25 cellular contexts compared by ENCODE assay signal in genomic region chrX:104324871-104325585, GRCh38.
DNase-seq lines count a peak whose midpoint lies in the region; ATAC-seq, FAIRE-seq and TF ChIP-seq lines count a peak whose summit lies in the region.
"Had no signal": no experiment of that assay in that cellular context is flagged by ENCODE, and none has a peak within 500 bp of the region (broad histone marks: within the 10 kb centered on the region; RNA-seq: fewer than 3 reads in every experiment).

No MANE protein-coding gene starts in this region.

- ATAC-seq in HG02840 (IDR thresholded peaks at IDR 0.05; ENCODE audit: low FRiP score, unreplicated experiment) (no peak), psoas muscle (no peak)
- ATAC-seq: activated naive CD8-positive, alpha-beta T cell treated with anti-CD3 and anti-CD28 coated beads, Interleukin-2, amount 50 U/mL, for 24 hours; lower lobe of right lung had no signal

- H3K27me3 ChIP-seq in astrocyte (ENCODE audit: insufficient read depth, low read length) (no peaks in the 10 kb centered on the region), psoas muscle (ENCODE audit: insufficient read depth in 3 of 3, low read length in 2 of 3) (peaks cover 0 to 11% (median 0%) of the 10 kb centered on the region in 3 donors), stomach (no peaks in the 10 kb centered on the region)
- H3K27me3 ChIP-seq: neutrophil had no signal

- DNase-seq in Calu3 = no peak
- DNase-seq in HT-29 (ENCODE audit: low spot score) = peak; percentile 45
- peak; percentile 40 for DNase-seq in astrocyte (ENCODE audit: low read depth)
- peak; percentile 5 for DNase-seq in kidney glomerular epithelial cell (lab: John Stamatoyannopoulos, UW)
- DNase-seq in psoas muscle = no peak
- DNase-seq in stomach = no peak
- no peak for DNase-seq in ecto neural progenitor cell (ENCODE audit: low spot score)
- DNase-seq: ACHN; activated CD4-positive, alpha-beta T cell treated with anti-CD3 and anti-CD28 coated beads for 1 hour; activated gamma-delta T cell; activated naive CD8-positive, alpha-beta T cell treated with anti-CD3 and anti-CD28 coated beads, Interleukin-2, amount 50 U/mL, for 24 hours; DND-41; effector memory CD4-positive, alpha-beta T cell; esophagus squamous epithelium; kidney; lower lobe of right lung; NCI-H1694; NCI-H526 treated with DMSO at 0.1 percent for 48 hours; stimulated activated CD4-positive, alpha-beta T cell treated with anti-CD3 and anti-CD28 coated beads, Interleukin-2, amount 100 ng/mL, for 24 hours had no signal

- H3K9me3 Mint-ChIP-seq in Calu3 (ENCODE audit: low read depth, unreplicated experiment) (peaks cover 7% of the 10 kb centered on the region), astrocyte (ENCODE audit: unreplicated experiment) (no peaks in the 10 kb centered on the region)
- H3K9me3 Mint-ChIP-seq: activated naive CD8-positive, alpha-beta T cell treated with anti-CD3 and anti-CD28 coated beads, Interleukin-2, amount 50 U/mL, for 24 hours had no signal

- H3K9me3 ChIP-seq in astrocyte (ENCODE audit: insufficient read depth, low read depth, low read length) = no peaks in the 10 kb centered on the region
- no peaks in the 10 kb centered on the region for H3K9me3 ChIP-seq in psoas muscle
- H3K9me3 ChIP-seq in stomach = no peaks in the 10 kb centered on the region
- H3K9me3 ChIP-seq: esophagus squamous epithelium, lower lobe of right lung, neutrophil had no signal

- CTCF ChIA-PET in Calu3 (lab: Charles Lee) = interaction anchor here (1.6 kb wide), 1 partner anchor 11 kb away, joined by 11 read pairs; no protein-coding TSS in a partner anchor

- no peaks in the 10 kb centered on the region for H3K79me2 ChIP-seq in astrocyte (ENCODE audit: insufficient read depth, low read length)

- peaks cover 9% of the 10 kb centered on the region for H3K4me1 ChIP-seq in astrocyte (ENCODE audit: insufficient read depth, low read length)
- no peaks in the 10 kb centered on the region for H3K4me1 ChIP-seq in psoas muscle
- H3K4me1 ChIP-seq in stomach = no peaks in the 10 kb centered on the region
- H3K4me1 ChIP-seq: esophagus squamous epithelium, lower lobe of right lung had no signal

- H3K27ac ChIP-seq in astrocyte (ENCODE audit: low read depth, low read length) (no peak overlapping the region), psoas muscle (no peak overlapping the region), stomach (no peak overlapping the region)
- H3K27ac ChIP-seq: esophagus squamous epithelium, lower lobe of right lung, neutrophil had no signal

- 73 to 81% (median 74%) methylated on average over 7 of the region's 7 CpGs for WGBS in psoas muscle, 3 donors
- 70 to 86% (median 79%) methylated on average over 7 of the region's 7 CpGs for WGBS in stomach, 5 donors

- H3K4me1 Mint-ChIP-seq in Calu3 (ENCODE audit: low read depth, unreplicated experiment) (peaks cover 31% of the 10 kb centered on the region), astrocyte (ENCODE audit: low read depth, unreplicated experiment) (peaks cover 17% of the 10 kb centered on the region)
- H3K4me1 Mint-ChIP-seq: activated naive CD8-positive, alpha-beta T cell treated with anti-CD3 and anti-CD28 coated beads, Interleukin-2, amount 50 U/mL, for 24 hours had no signal

- no peaks in the 10 kb centered on the region for H3K36me3 ChIP-seq in astrocyte (ENCODE audit: insufficient read depth, low read length)
- H3K36me3 ChIP-seq in psoas muscle (ENCODE audit: insufficient read depth in 1 of 2, low read depth in 1 of 2) = no peaks in the 10 kb centered on the region
- no peaks in the 10 kb centered on the region for H3K36me3 ChIP-seq in stomach
- H3K36me3 ChIP-seq: esophagus squamous epithelium, lower lobe of right lung, neutrophil had no signal

- H3K9ac ChIP-seq in astrocyte (ENCODE audit: low read length) = no peak overlapping the region

- H3K27ac Mint-ChIP-seq in Calu3 (ENCODE audit: unreplicated experiment) (peak overlapping the region; percentile 83), astrocyte (ENCODE audit: unreplicated experiment) (peak overlapping the region; percentile 95)
- H3K27ac Mint-ChIP-seq: activated naive CD8-positive, alpha-beta T cell treated with anti-CD3 and anti-CD28 coated beads, Interleukin-2, amount 50 U/mL, for 24 hours; brain; type B pancreatic cell had no signal

- peak; percentile 97 for FAIRE-seq in astrocyte (lab: Jason Lieb, UNC)
- FAIRE-seq: kidney, TTC549 had no signal

- no peak for TF ChIP-seq POLR2A in stomach (IDR thresholded peaks at IDR 0.05)

- BruUV-seq in Calu3 (replicated peaks; lab: Mats Ljungman, UMichigan) = no TSS peak

- H3K4me2 ChIP-seq in astrocyte (ENCODE audit: low read length) = peak overlapping the region; percentile 40
- H3K4me2 ChIP-seq: smooth muscle cell had no signal

- TF ChIP-seq CTCF in Calu3 (IDR thresholded peaks at IDR 0.05; ENCODE audit: unreplicated experiment) = no peak
- no peak for TF ChIP-seq CTCF in astrocyte (IDR thresholded peaks at IDR 0.05; ENCODE audit: insufficient read depth, low read depth, low read length)
- TF ChIP-seq CTCF in psoas muscle (IDR thresholded peaks at IDR 0.05) = no peak
- no peak for TF ChIP-seq CTCF in stomach (IDR thresholded peaks at IDR 0.05)

- H3K4me3 ChIP-seq in astrocyte (ENCODE audit: insufficient read depth, low read depth, low read length) (no peak overlapping the region), psoas muscle (no peak overlapping the region), stomach (no peak overlapping the region)
- H3K4me3 ChIP-seq: esophagus squamous epithelium, lower lobe of right lung, smooth muscle cell had no signal

- TF ChIP-seq EP300 in stomach (IDR thresholded peaks at IDR 0.05) = no peak

- no peak overlapping the region for H2AFZ ChIP-seq in astrocyte (ENCODE audit: low read depth, low read length)

- H4K20me1 ChIP-seq in astrocyte (ENCODE audit: insufficient read depth, low read length) = no peaks in the 10 kb centered on the region

- peak overlapping the region; percentile 3 for H3K4me3 Mint-ChIP-seq in Calu3 (ENCODE audit: low read depth, unreplicated experiment)
- no peak overlapping the region for H3K4me3 Mint-ChIP-seq in astrocyte (ENCODE audit: unreplicated experiment)
- H3K4me3 Mint-ChIP-seq: activated naive CD8-positive, alpha-beta T cell treated with anti-CD3 and anti-CD28 coated beads, Interleukin-2, amount 50 U/mL, for 24 hours; brain; type B pancreatic cell had no signal

- H3K36me3 Mint-ChIP-seq in Calu3 (ENCODE audit: insufficient read depth, unreplicated experiment) (no peaks in the 10 kb centered on the region), astrocyte (ENCODE audit: low read depth, unreplicated experiment) (no peaks in the 10 kb centered on the region)
- H3K36me3 Mint-ChIP-seq: brain, type B pancreatic cell had no signal

- H3K27me3 Mint-ChIP-seq in Calu3 (ENCODE audit: unreplicated experiment) = no peaks in the 10 kb centered on the region
- no peaks in the 10 kb centered on the region for H3K27me3 Mint-ChIP-seq in astrocyte (ENCODE audit: low read depth, unreplicated experiment)
- H3K27me3 Mint-ChIP-seq: type B pancreatic cell had no signal

- intact Hi-C loops in Calu3 (cut with micrococcal nuclease; ENCODE audit: unreplicated experiment) (no loop called here), psoas muscle (cut with DNase I) (no loop called here), stomach (cut with DNase I; ENCODE audit: low total_unique reads) (no loop called here)

Comparison
In these comparisons a context has a peak if more than half of its experiments do, and no peak if none do; other contexts are left out.
1. DNase-seq: peak in HT-29 (single experiment), astrocyte (single experiment) and kidney glomerular epithelial cell (single experiment); none in Calu3 (single experiment), psoas muscle (0 of 2), stomach (single experiment) and ecto neural progenitor cell (single experiment).